Comparison of ENCODE assay signal across 8 cellular contexts in genomic region chr22:21866821-21867527, GRCh38. TPM values are rescaled to one million over a fixed set of nuclear protein-coding genes. Genes with fewer than 3 reads are reported as not detected.
DNase-seq lines count a peak whose midpoint lies in the region; ATAC-seq and TF ChIP-seq lines count a peak whose summit lies in the region.

No MANE protein-coding gene starts in this region.

- POLR2A ChIA-PET in Caco-2 (lab: Charles Lee), result no interaction called here

- no peaks in the 10 kb centered on the region for H3K27me3 ChIP-seq in Caco-2 (replicated peaks; ENCODE audit: control insufficient read depth, insufficient read depth, low read length)

- ATAC-seq in GM21825 (IDR thresholded peaks at IDR 0.05; ENCODE audit: unreplicated experiment), result peak; percentile 15
- peak in 1 of 2 donors; percentile 14 for ATAC-seq in activated naive CD4-positive, alpha-beta T cell treated with anti-CD3 and anti-CD28 coated beads, Interleukin-2, amount 50 U/mL, for 72 hours

- H3K36me3 ChIP-seq in Caco-2 (ENCODE audit: control insufficient read depth, insufficient read depth, low read length), result no peaks in the 10 kb centered on the region; the same call in 1 of the 2 replicates

- CTCF ChIA-PET in Caco-2 (lab: Charles Lee), result no interaction called here

- H3K4me1 ChIP-seq in Caco-2, result 0 out of 2 replicates have a peak, but pooled peaks cover 6% of the 10 kb centered on the region

- peak overlapping the region; percentile 95 for H3K27ac Mint-ChIP-seq in Caco-2 (ENCODE audit: unreplicated experiment)
- H3K27ac Mint-ChIP-seq in activated naive CD4-positive, alpha-beta T cell treated with anti-CD3 and anti-CD28 coated beads, Interleukin-2, amount 50 U/mL, for 72 hours, result peak overlapping the region; percentile 95 to 99

- DNase-seq in Caco-2 (no peak), NCI-H2227 treated with DMSO at 0.1 percent for 48 hours (lab: John Stamatoyannopoulos, UW) (peak; percentile 51), hepatic stellate cell (ENCODE audit: low spot score) (peak; percentile 24), skeletal muscle cell (ENCODE audit: low read depth) (no peak), GM19238 (ENCODE audit: insufficient read length, low spot score) (no peak), NCI-H2107 (lab: John Stamatoyannopoulos, UW) (no peak)
- DNase-seq in activated naive CD4-positive, alpha-beta T cell treated with anti-CD3 and anti-CD28 coated beads, Interleukin-2, amount 50 U/mL, for 72 hours (ENCODE audit: low spot score in 2 of 2), result peak in 1 of 2 donors; percentile 35

- no peaks in the 10 kb centered on the region for H3K9me3 Mint-ChIP-seq in Caco-2 (ENCODE audit: unreplicated experiment)
- H3K9me3 Mint-ChIP-seq in activated naive CD4-positive, alpha-beta T cell treated with anti-CD3 and anti-CD28 coated beads, Interleukin-2, amount 50 U/mL, for 72 hours, result peaks cover 0 to 5% of the 10 kb centered on the region in 2 donors

- BruUV-seq in Caco-2 (replicated peaks; lab: Mats Ljungman, UMichigan), result no TSS peak

- peak overlapping the region; percentile 79 for H3K4me3 ChIP-seq in Caco-2 (ENCODE audit: low read depth, low read length)
- H3K4me3 ChIP-seq in skeletal muscle cell (ENCODE audit: low read depth, low read length), result peak overlapping the region; percentile 94

- peak overlapping the region; percentile 86 for H3K4me3 Mint-ChIP-seq in Caco-2 (ENCODE audit: unreplicated experiment)

- no peaks in the 10 kb centered on the region for H3K9me3 ChIP-seq in Caco-2

- no peaks in the 10 kb centered on the region for H3K27me3 Mint-ChIP-seq in Caco-2 (ENCODE audit: insufficient read depth, unreplicated experiment)

- no peak for TF ChIP-seq CTCF in Caco-2 (IDR thresholded peaks at IDR 0.05; ENCODE audit: insufficient read depth in 1 of 2, low read depth in 1 of 2, low read length in 1 of 2, severe bottlenecking in 1 of 2, unreplicated experiment in 1 of 2)

- intact Hi-C loops in Caco-2 (cut with micrococcal nuclease; ENCODE audit: unreplicated experiment), result no loop called here

- H3K36me3 Mint-ChIP-seq in Caco-2 (ENCODE audit: insufficient read depth, unreplicated experiment), result peaks cover 21% of the 10 kb centered on the region
- H3K36me3 Mint-ChIP-seq in activated naive CD4-positive, alpha-beta T cell treated with anti-CD3 and anti-CD28 coated beads, Interleukin-2, amount 50 U/mL, for 72 hours, result peaks cover 12 to 17% of the 10 kb centered on the region in 2 donors

- peaks cover 33% of the 10 kb centered on the region for H3K4me1 Mint-ChIP-seq in Caco-2 (ENCODE audit: low read depth, unreplicated experiment)

RNA-seq across cellular contexts. Expression of gene MAPK1, which starts 0.5 kb away (rescaled TPM):
- total RNA-seq in Caco-2 (2022), result 135 and 136 TPM in 2 replicates
- 10 to 100 TPM; 80.3 to 92.6 TPM for total RNA-seq in activated naive CD4-positive, alpha-beta T cell treated with anti-CD3 and anti-CD28 coated beads, Interleukin-2, amount 50 U/mL, for 72 hours

Comparison
In these comparisons a context has a peak if more than half of its experiments do, and no peak if none do; other contexts are left out.
1. DNase-seq: peak in NCI-H2227 treated with DMSO at 0.1 percent for 48 hours (single experiment) and hepatic stellate cell (single experiment); none in Caco-2 (0 of 2), skeletal muscle cell (single experiment), GM19238 (single experiment) and NCI-H2107 (single experiment).